In genomic region chr12:120196817-120197541, GRCh38 we compare ENCODE assay signal across 8 cellular contexts. TPM values are rescaled to one million over a fixed set of nuclear protein-coding genes. Genes with fewer than 3 reads are reported as not detected.
DNase-seq lines count a peak whose midpoint lies in the region; ATAC-seq and TF ChIP-seq lines count a peak whose summit lies in the region.
"Not testable (repeated sequence)": the region's sequence is repeated elsewhere in the genome, so short reads cannot be mapped to it uniquely, and the experiment has no call there.

No MANE protein-coding gene starts in this region.

- H3K27ac ChIP-seq in CD8-positive, alpha-beta memory T cell (ENCODE audit: low read depth, low read length); HEK293 (ENCODE audit: extremely low read depth, low read depth, low read length): not testable (repeated sequence)

- H3K27me3 ChIP-seq in CD8-positive, alpha-beta memory T cell (ENCODE audit: insufficient read depth, low read length, poor library complexity, severe bottlenecking) = not testable (repeated sequence)

- H3K36me3 ChIP-seq in CD8-positive, alpha-beta memory T cell (ENCODE audit: insufficient read depth, low read length) = peaks cover 41% of the 10 kb centered on the region
- peaks cover 14 to 50% of the 10 kb centered on the region in 2 experiments for H3K36me3 ChIP-seq in HEK293 (ENCODE audit: control insufficient read depth in 2 of 2, insufficient read depth in 1 of 2, low read length in 2 of 2)

- not testable (repeated sequence) for H3K9me3 ChIP-seq in CD8-positive, alpha-beta memory T cell (ENCODE audit: low read length); HEK293 (ENCODE audit: control insufficient read depth, insufficient read depth, low read depth, low read length); T-helper 17 cell (ENCODE audit: control insufficient read depth, low read length, poor library complexity, severe bottlenecking)

- POLR2A ChIA-PET in CD8-positive, alpha-beta memory T cell (lab: Charles Lee) = interaction anchor here (0.9 to 1.2 kb wide), 3 partner anchors 33 to 95 kb away, joined by 3 to 6 read pairs (median 3); partner anchors contain the start of genes RAB35 and RNU4-2
- POLR2A ChIA-PET in HEK293 (lab: Yijun Ruan, JAX) = interaction anchor here (0.8 to 2.9 kb wide), 5 partner anchors 28 to 105 kb away, joined by 3 to 10 read pairs (median 4); partner anchors contain the start of genes RNU4-2 and SIRT4

- H3K36me3 Mint-ChIP-seq in CD8-positive, alpha-beta memory T cell = peaks cover 0 to 61% (median 9%) of the 10 kb centered on the region in 3 donors
- H3K36me3 Mint-ChIP-seq in T-helper 17 cell (ENCODE audit: low read depth) = not testable (repeated sequence)
- peaks cover 26 to 38% of the 10 kb centered on the region in 2 donors for H3K36me3 Mint-ChIP-seq in activated T-cell treated with anti-CD3 and anti-CD28 coated beads, Interleukin-2, amount 50 U/mL, for 72 hours (ENCODE audit: insufficient read depth in 2 of 2)
- H3K36me3 Mint-ChIP-seq in stimulated activated naive CD8-positive, alpha-beta T cell treated with anti-CD3 and anti-CD28 coated beads, Interleukin-15, Interleukin-2, amounts not matched to agents 100 ng/mL and 50 ng/mL, for 24 hours (ENCODE audit: low read depth) = peaks cover 61% of the 10 kb centered on the region

- not testable (repeated sequence) for ATAC-seq in T-helper 17 cell; activated T-cell treated with anti-CD3 and anti-CD28 coated beads, Interleukin-2, amount 50 U/mL, for 72 hours (replicated peaks in 1 of 2)

- not testable (repeated sequence) for H3K4me3 ChIP-seq in CD8-positive, alpha-beta memory T cell (ENCODE audit: low read length); HEK293 (ENCODE audit: low read depth, low read length)

- H3K27me3 Mint-ChIP-seq in CD8-positive, alpha-beta memory T cell; T-helper 17 cell; activated T-cell treated with anti-CD3 and anti-CD28 coated beads, Interleukin-2, amount 50 U/mL, for 72 hours (ENCODE audit: low read depth); stimulated activated naive CD8-positive, alpha-beta T cell treated with anti-CD3 and anti-CD28 coated beads, Interleukin-15, Interleukin-2, amounts not matched to agents 100 ng/mL and 50 ng/mL, for 24 hours: not testable (repeated sequence)

- H3K4me1 ChIP-seq in CD8-positive, alpha-beta memory T cell (ENCODE audit: insufficient read depth, low read length) = peaks cover 55% of the 10 kb centered on the region
- H3K4me1 ChIP-seq in HEK293 (ENCODE audit: control insufficient read depth, insufficient read depth, low read length) = not testable (repeated sequence)

- DNase-seq in CD8-positive, alpha-beta memory T cell; T-helper 17 cell; activated T-cell treated with anti-CD3 and anti-CD28 coated beads, Interleukin-2, amount 50 U/mL, for 72 hours: not testable (repeated sequence)
- DNase-seq in NCI-H69 (lab: John Stamatoyannopoulos, UW) = peak; percentile 15
- peak; percentile 54 for DNase-seq in cerebellar cortex (ENCODE audit: low spot score)
- DNase-seq in myocyte (ENCODE audit: low read depth) = peak; percentile 45

- TF ChIP-seq CTCF in HEK293 (tag by site-specific recombination; IDR thresholded peaks at IDR 0.05) = not testable (repeated sequence)

- H3K4me3 Mint-ChIP-seq in CD8-positive, alpha-beta memory T cell = peak overlapping the region in 4 of 7 donors; percentile 26 to 98 (median 52)
- H3K4me3 Mint-ChIP-seq in T-helper 17 cell = peak overlapping the region; percentile 9
- H3K4me3 Mint-ChIP-seq in activated T-cell treated with anti-CD3 and anti-CD28 coated beads, Interleukin-2, amount 50 U/mL, for 72 hours = peak overlapping the region; percentile 44 to 73
- peak overlapping the region; percentile 99 for H3K4me3 Mint-ChIP-seq in stimulated activated naive CD8-positive, alpha-beta T cell treated with anti-CD3 and anti-CD28 coated beads, Interleukin-15, Interleukin-2, amounts not matched to agents 100 ng/mL and 50 ng/mL, for 24 hours

- CTCF ChIA-PET in CD8-positive, alpha-beta memory T cell (lab: Charles Lee) = interaction anchor here (1.1 to 3.6 kb wide), 3 partner anchors 31 to 69 kb away, joined by 4 to 8 read pairs (median 5); partner anchors contain the start of gene PXN
- CTCF ChIA-PET in HEK293 (lab: Yijun Ruan, JAX) = interaction anchor here (1.8 kb wide), 1 partner anchor 31 kb away, joined by 8 read pairs; no protein-coding TSS in a partner anchor

- peak overlapping the region; percentile 10 to 93 (median 60) for H3K27ac Mint-ChIP-seq in CD8-positive, alpha-beta memory T cell
- H3K27ac Mint-ChIP-seq in T-helper 17 cell = peak overlapping the region; percentile 98
- peak overlapping the region; percentile 91 for H3K27ac Mint-ChIP-seq in activated T-cell treated with anti-CD3 and anti-CD28 coated beads, Interleukin-2, amount 50 U/mL, for 72 hours
- peak overlapping the region; percentile 80 for H3K27ac Mint-ChIP-seq in stimulated activated naive CD8-positive, alpha-beta T cell treated with anti-CD3 and anti-CD28 coated beads, Interleukin-15, Interleukin-2, amounts not matched to agents 100 ng/mL and 50 ng/mL, for 24 hours

- not testable (repeated sequence) for H3K9me3 Mint-ChIP-seq in CD8-positive, alpha-beta memory T cell; activated T-cell treated with anti-CD3 and anti-CD28 coated beads, Interleukin-2, amount 50 U/mL, for 72 hours; stimulated activated naive CD8-positive, alpha-beta T cell treated with anti-CD3 and anti-CD28 coated beads, Interleukin-15, Interleukin-2, amounts not matched to agents 100 ng/mL and 50 ng/mL, for 24 hours

- peaks cover 42 to 59% (median 52%) of the 10 kb centered on the region in 3 donors for H3K4me1 Mint-ChIP-seq in CD8-positive, alpha-beta memory T cell
- H3K4me1 Mint-ChIP-seq in T-helper 17 cell = peaks cover 23% of the 10 kb centered on the region
- H3K4me1 Mint-ChIP-seq in activated T-cell treated with anti-CD3 and anti-CD28 coated beads, Interleukin-2, amount 50 U/mL, for 72 hours (ENCODE audit: low read depth) = peaks cover 68% of the 10 kb centered on the region
- peaks cover 68% of the 10 kb centered on the region for H3K4me1 Mint-ChIP-seq in stimulated activated naive CD8-positive, alpha-beta T cell treated with anti-CD3 and anti-CD28 coated beads, Interleukin-15, Interleukin-2, amounts not matched to agents 100 ng/mL and 50 ng/mL, for 24 hours (ENCODE audit: low read depth)

TF ChIP-seq in HEK293, 187 proteins besides CTCF, POLR2A, EP300 and RAD21:
- TF ChIP-seq ZNF335 (tag by site-specific recombination; conservative IDR thresholded peaks at IDR 0.05) (0 out of 2 replicates have a peak, but pooled peaks have one; percentile 23), ZNF600 (tag by site-specific recombination; IDR thresholded peaks at IDR 0.05) (0 out of 2 replicates have a peak, but pooled peaks have one; percentile 12), SCRT2 (tag by site-specific recombination; IDR thresholded peaks at IDR 0.05) (peak; percentile 89), SCRT1 (tag by site-specific recombination; IDR thresholded peaks at IDR 0.05; ENCODE audit: borderline replicate concordance) (peak; percentile 82; the same call in 1 of the 2 replicates)

RNA-seq across cellular contexts. Expression of gene GCN1, which starts 2.5 kb away (rescaled TPM):
- 100 to 1,000 TPM; 150 to 157 TPM for total RNA-seq in CD8-positive, alpha-beta memory T cell
- 30.0 TPM for polyA plus RNA-seq in CD8-positive, alpha-beta memory T cell
- total RNA-seq in T-helper 17 cell = 100 to 1,000 TPM; 150 to 163 TPM
- total RNA-seq in activated T-cell treated with anti-CD3 and anti-CD28 coated beads, Interleukin-2, amount 50 U/mL, for 72 hours = 100 to 1,000 TPM in 1 of 2 donors, 10 to 100 TPM in 1; 93.1 to 106 TPM
- total RNA-seq in myocyte = 59.2 and 61.9 TPM in 2 replicates
- polyA plus RNA-seq in myocyte (2012) = 54.0 TPM

RNA-seq across cellular contexts. Expression of gene RPLP0, which starts 3.9 kb away (rescaled TPM):
- total RNA-seq in CD8-positive, alpha-beta memory T cell = 1,000 to 10,000 TPM; 4,137 to 4,308 TPM
- 1,675 TPM for polyA plus RNA-seq in CD8-positive, alpha-beta memory T cell
- total RNA-seq in T-helper 17 cell (1,000 to 10,000 TPM; 2,187 to 2,381 TPM), myocyte (2,822 and 3,245 TPM in 2 replicates)
- 1,000 to 10,000 TPM; 4,846 to 5,223 TPM for total RNA-seq in activated T-cell treated with anti-CD3 and anti-CD28 coated beads, Interleukin-2, amount 50 U/mL, for 72 hours
- polyA plus RNA-seq in myocyte (2012) = 2,280 TPM

Comparison
In these comparisons a context has a peak if more than half of its experiments do, and no peak if none do; other contexts are left out.
1. H3K4me3 Mint-ChIP-seq: peak in every context shown above with its lines; median percentile 99 in stimulated activated naive CD8-positive, alpha-beta T cell treated with anti-CD3 and anti-CD28 coated beads, Interleukin-15, Interleukin-2, amounts not matched to agents 100 ng/mL and 50 ng/mL, for 24 hours; 58 in activated T-cell treated with anti-CD3 and anti-CD28 coated beads, Interleukin-2, amount 50 U/mL, for 72 hours; 52 in CD8-positive, alpha-beta memory T cell; 9 in T-helper 17 cell.